Comparison of ENCODE assay signal across 34 cellular contexts in genomic region chr4:45482346-45482745, GRCh38.
A peak's percentile ranks its signal among the peaks of the same experiment; 100 is the strongest.
DNase-seq lines count a peak whose midpoint lies in the region; ATAC-seq, FAIRE-seq and TF ChIP-seq lines count a peak whose summit lies in the region.
"Had no signal": no experiment of that assay in that cellular context is flagged by ENCODE, and none has a peak within 500 bp of the region (broad histone marks: within the 10 kb centered on the region; RNA-seq: fewer than 3 reads in every experiment).

No MANE protein-coding gene starts in this region.

- no peak for TF ChIP-seq CTCF in A549 (IDR thresholded peaks at IDR 0.05)
- TF ChIP-seq CTCF in GM23338 (conservative IDR thresholded peaks at IDR 0.05; ENCODE audit: low read depth in 2 of 2): no peak
- no peak for TF ChIP-seq CTCF in HEK293 (tag by site-specific recombination; IDR thresholded peaks at IDR 0.05)
- TF ChIP-seq CTCF in glutamatergic neuron (IDR thresholded peaks at IDR 0.05; ENCODE audit: partially characterized antibody, unreplicated experiment): no peak
- no peak for TF ChIP-seq CTCF in psoas muscle (IDR thresholded peaks at IDR 0.05)

- no peaks in the 10 kb centered on the region; the same call in 2 of the 3 replicates for H3K36me3 Mint-ChIP-seq in GM23338 (ENCODE audit: low read depth)
- no peaks in the 10 kb centered on the region for H3K36me3 Mint-ChIP-seq in glutamatergic neuron (ENCODE audit: unreplicated experiment)
- H3K36me3 Mint-ChIP-seq in stimulated activated naive B cell treated with anti-CD40 and anti-IgM and Interleukin-4, amounts not matched to agents 10 μg/mL and 1 μg/mL and 100 μg/mL, for 72 hours: no peaks in the 10 kb centered on the region
- H3K36me3 Mint-ChIP-seq: CD14-positive monocyte; CD4-positive, alpha-beta memory T cell; CD4-positive, CD25-positive, alpha-beta regulatory T cell; CD8-positive, alpha-beta memory T cell; CD8-positive, alpha-beta T cell had no signal

- H3F3A ChIP-seq in GM23338 (replicated peaks; ENCODE audit: low read depth): no peaks in the 10 kb centered on the region

- DNase-seq in A549 (ENCODE audit: low read depth in 1 of 2, low spot score in 1 of 2): no peak
- DNase-seq in GM23338 (ENCODE audit: low spot score): no peak
- peak; percentile 8 for DNase-seq in glutamatergic neuron
- no peak for DNase-seq in psoas muscle
- no peak for DNase-seq in stimulated activated naive B cell treated with anti-CD40 and anti-IgM and Interleukin-4, amounts not matched to agents 10 μg/mL and 1 μg/mL and 100 μg/mL, for 72 hours
- no peak for DNase-seq in NCI-H128 (lab: John Stamatoyannopoulos, UW; ENCODE audit: unreplicated experiment)
- DNase-seq: 8988T; ACHN; AML-193; BE2C; C1 segment of cervical spinal cord; Caco-2; Calu3; CD4-positive, alpha-beta memory T cell; CD4-positive, alpha-beta T cell; CD4-positive, CD25-positive, alpha-beta regulatory T cell; CD8-positive, alpha-beta memory T cell; CD8-positive, alpha-beta T cell; COR-L47; DMS 273 treated with DMSO at 0.1 percent for 48 hours; DMS153; DMS53; DMS79; DMS79 treated with DMSO at 0.1 percent for 48 hours; DND-41; EL had no signal

- ATAC-seq in A549 (no peak), GM23338 (no peak), HG02610 (IDR thresholded peaks at IDR 0.05; ENCODE audit: unreplicated experiment) (no peak), psoas muscle (no peak)
- no peak for ATAC-seq in stimulated activated naive B cell treated with anti-CD40 and anti-IgM and Interleukin-4, amounts not matched to agents 10 μg/mL and 1 μg/mL and 100 μg/mL, for 72 hours (replicated peaks)
- ATAC-seq: CD8-positive, alpha-beta T cell had no signal

- no peak overlapping the region for H3K4me3 Mint-ChIP-seq in GM23338
- no peak overlapping the region for H3K4me3 Mint-ChIP-seq in glutamatergic neuron (ENCODE audit: unreplicated experiment)
- no peak overlapping the region for H3K4me3 Mint-ChIP-seq in stimulated activated naive B cell treated with anti-CD40 and anti-IgM and Interleukin-4, amounts not matched to agents 10 μg/mL and 1 μg/mL and 100 μg/mL, for 72 hours
- H3K4me3 Mint-ChIP-seq: B cell; CD14-positive monocyte; CD4-positive, alpha-beta memory T cell; CD4-positive, alpha-beta T cell; CD4-positive, CD25-positive, alpha-beta regulatory T cell; CD8-positive, alpha-beta memory T cell; CD8-positive, alpha-beta T cell had no signal

- no peak for TF ChIP-seq POLR2A in A549 (IDR thresholded peaks at IDR 0.05; ENCODE audit: low read length)

- intact Hi-C loops in psoas muscle (cut with DNase I): no loop called here

- POLR2A ChIA-PET in A549 (lab: Yijun Ruan, JAX): no interaction called here
- POLR2A ChIA-PET in HEK293 (lab: Yijun Ruan, JAX): no interaction called here

- no peaks in the 10 kb centered on the region for H3K4me1 ChIP-seq in A549
- H3K4me1 ChIP-seq in GM23338 (ENCODE audit: insufficient read depth): no peaks in the 10 kb centered on the region
- H3K4me1 ChIP-seq in HEK293 (ENCODE audit: control insufficient read depth, insufficient read depth, low read length): no peaks in the 10 kb centered on the region
- no peaks in the 10 kb centered on the region for H3K4me1 ChIP-seq in psoas muscle
- H3K4me1 ChIP-seq: BE2C; BLaER1; BLaER1 treated with 17β-estradiol and CSF1 and Interleukin-3, amounts not matched to agents 10 nM and 100 nM; Caco-2 had no signal

- H3K27ac Mint-ChIP-seq in GM23338 (no peak overlapping the region), glutamatergic neuron (ENCODE audit: unreplicated experiment) (no peak overlapping the region)
- H3K27ac Mint-ChIP-seq in stimulated activated naive B cell treated with anti-CD40 and anti-IgM and Interleukin-4, amounts not matched to agents 10 μg/mL and 1 μg/mL and 100 μg/mL, for 72 hours: no peak overlapping the region
- H3K27ac Mint-ChIP-seq: B cell; CD14-positive monocyte; CD4-positive, alpha-beta memory T cell; CD4-positive, alpha-beta T cell; CD4-positive, CD25-positive, alpha-beta regulatory T cell; CD8-positive, alpha-beta memory T cell; CD8-positive, alpha-beta T cell had no signal

- H4K20me1 ChIP-seq in GM23338 (replicated peaks; ENCODE audit: insufficient read depth): no peaks in the 10 kb centered on the region
- H4K20me1 ChIP-seq: BLaER1; BLaER1 treated with 17β-estradiol and CSF1 and Interleukin-3, amounts not matched to agents 10 nM and 100 nM had no signal

- TF ChIP-seq EP300 in A549 (IDR thresholded peaks at IDR 0.05): no peak

- H3K27me3 ChIP-seq in GM23338 (ENCODE audit: insufficient read depth): no peaks in the 10 kb centered on the region
- H3K27me3 ChIP-seq in psoas muscle (ENCODE audit: insufficient read depth in 3 of 3, low read length in 2 of 3): no peaks in the 10 kb centered on the region
- H3K27me3 ChIP-seq: BE2C; BLaER1; BLaER1 treated with 17β-estradiol and CSF1 and Interleukin-3, amounts not matched to agents 10 nM and 100 nM had no signal

- peak overlapping the region; percentile 60; the same call in 1 of the 2 replicates for H2AFZ ChIP-seq in GM23338

- no peaks in the 10 kb centered on the region for H3K79me2 ChIP-seq in GM23338 (replicated peaks; ENCODE audit: insufficient read depth)

- CTCF ChIA-PET in A549 (lab: Yijun Ruan, JAX) (interaction anchor here (0.6 kb wide), 1 partner anchor 46 kb away, joined by 3 read pairs; no protein-coding TSS in a partner anchor), HEK293 (lab: Yijun Ruan, JAX) (no interaction called here)

- no peak overlapping the region for H3K4me2 ChIP-seq in A549
- H3K4me2 ChIP-seq in GM23338: no peak overlapping the region
- H3K4me2 ChIP-seq: BLaER1; BLaER1 treated with 17β-estradiol and CSF1 and Interleukin-3, amounts not matched to agents 10 nM and 100 nM had no signal

- H3K4me3 ChIP-seq in A549: no peak overlapping the region
- H3K4me3 ChIP-seq in GM23338: no peak overlapping the region
- H3K4me3 ChIP-seq in HEK293 (ENCODE audit: low read depth, low read length): no peak overlapping the region
- no peak overlapping the region for H3K4me3 ChIP-seq in psoas muscle
- H3K4me3 ChIP-seq: BLaER1; BLaER1 treated with 17β-estradiol and CSF1 and Interleukin-3, amounts not matched to agents 10 nM and 100 nM had no signal

- no peaks in the 10 kb centered on the region; the same call in 1 of the 2 replicates for H3K9me2 ChIP-seq in GM23338 (ENCODE audit: insufficient read depth)

- FAIRE-seq in A549 (lab: Jason Lieb, UNC): no peak

- no peak overlapping the region for H3K27ac ChIP-seq in A549
- no peak overlapping the region for H3K27ac ChIP-seq in GM23338 (ENCODE audit: low read depth)
- H3K27ac ChIP-seq in HEK293 (ENCODE audit: extremely low read depth, low read depth, low read length): no peak overlapping the region
- H3K27ac ChIP-seq in psoas muscle: no peak overlapping the region
- H3K27ac ChIP-seq: 22Rv1; BLaER1; BLaER1 treated with 17β-estradiol and CSF1 and Interleukin-3, amounts not matched to agents 10 nM and 100 nM; C4-2B had no signal

- TF ChIP-seq RAD21 in A549 (conservative IDR thresholded peaks at IDR 0.05 in 1 of 2, IDR thresholded peaks at IDR 0.05 in 1 of 2): no peak

- H3K27me3 Mint-ChIP-seq in GM23338 (ENCODE audit: insufficient read depth, low read depth, poor library complexity): no peaks in the 10 kb centered on the region
- H3K27me3 Mint-ChIP-seq in glutamatergic neuron (ENCODE audit: unreplicated experiment): no peaks in the 10 kb centered on the region
- no peaks in the 10 kb centered on the region for H3K27me3 Mint-ChIP-seq in stimulated activated naive B cell treated with anti-CD40 and anti-IgM and Interleukin-4, amounts not matched to agents 10 μg/mL and 1 μg/mL and 100 μg/mL, for 72 hours
- H3K27me3 Mint-ChIP-seq: B cell; CD4-positive, alpha-beta memory T cell; CD4-positive, alpha-beta T cell; CD4-positive, CD25-positive, alpha-beta regulatory T cell; CD8-positive, alpha-beta memory T cell had no signal

- WGBS in A549 (ENCODE audit: missing lambda C conversion rate): 30% methylated on average over 7 of the region's 7 CpGs
- WGBS in psoas muscle, 3 donors: 91 to 95% (median 93%) methylated on average over 7 of the region's 7 CpGs

- peaks cover 50% of the 10 kb centered on the region for H3K9me3 Mint-ChIP-seq in GM23338
- H3K9me3 Mint-ChIP-seq in glutamatergic neuron (ENCODE audit: unreplicated experiment): no peaks in the 10 kb centered on the region
- no peaks in the 10 kb centered on the region for H3K9me3 Mint-ChIP-seq in stimulated activated naive B cell treated with anti-CD40 and anti-IgM and Interleukin-4, amounts not matched to agents 10 μg/mL and 1 μg/mL and 100 μg/mL, for 72 hours

- H3K36me3 ChIP-seq in GM23338 (ENCODE audit: insufficient read depth) (no peaks in the 10 kb centered on the region), HEK293 (ENCODE audit: control insufficient read depth in 2 of 2, insufficient read depth in 1 of 2, low read length in 2 of 2) (no peaks in the 10 kb centered on the region), psoas muscle (ENCODE audit: insufficient read depth in 1 of 2, low read depth in 1 of 2) (no peaks in the 10 kb centered on the region)
- H3K36me3 ChIP-seq: BE2C; BLaER1; BLaER1 treated with 17β-estradiol and CSF1 and Interleukin-3, amounts not matched to agents 10 nM and 100 nM had no signal

- H3K9me3 ChIP-seq in A549 (no peaks in the 10 kb centered on the region), HEK293 (ENCODE audit: control insufficient read depth, insufficient read depth, low read depth, low read length) (no peaks in the 10 kb centered on the region), psoas muscle (no peaks in the 10 kb centered on the region)
- H3K9me3 ChIP-seq: BE2C, Caco-2 had no signal

- no peaks in the 10 kb centered on the region for H3K4me1 Mint-ChIP-seq in GM23338
- no peaks in the 10 kb centered on the region for H3K4me1 Mint-ChIP-seq in glutamatergic neuron (ENCODE audit: low read depth, unreplicated experiment)
- H3K4me1 Mint-ChIP-seq in stimulated activated naive B cell treated with anti-CD40 and anti-IgM and Interleukin-4, amounts not matched to agents 10 μg/mL and 1 μg/mL and 100 μg/mL, for 72 hours: no peaks in the 10 kb centered on the region
- H3K4me1 Mint-ChIP-seq: B cell; CD14-positive monocyte; CD4-positive, alpha-beta memory T cell; CD4-positive, CD25-positive, alpha-beta regulatory T cell; CD8-positive, alpha-beta memory T cell had no signal

TF ChIP-seq in HEK293, 187 proteins besides CTCF, POLR2A, EP300 and RAD21 (continues in another document):
- TF ChIP-seq ZNF146 (tag by site-specific recombination; IDR thresholded peaks at IDR 0.05) (no peak), ZNF426 (tag by site-specific recombination; IDR thresholded peaks at IDR 0.05) (peak; percentile 64), GLIS1 (tag by site-specific recombination; IDR thresholded peaks at IDR 0.05) (no peak), ZNF24 (tag by site-specific recombination; IDR thresholded peaks at IDR 0.05) (no peak), ZBTB6 (tag by site-specific recombination; IDR thresholded peaks at IDR 0.05) (no peak)
